8 cellular contexts compared by ENCODE assay signal in genomic region chr4:83552924-83553323, GRCh38. TPM values are rescaled to one million over a fixed set of nuclear protein-coding genes. Genes with fewer than 3 reads are reported as not detected.
DNase-seq lines count a peak whose midpoint lies in the region; ATAC-seq and TF ChIP-seq lines count a peak whose summit lies in the region.
"Had no signal": no experiment of that assay in that cellular context is flagged by ENCODE, and none has a peak within 500 bp of the region (broad histone marks: within the 10 kb centered on the region; RNA-seq: fewer than 3 reads in every experiment).

No MANE protein-coding gene starts in this region.

- H3K27me3 ChIP-seq in smooth muscle cell (ENCODE audit: low read depth) = no peaks in the 10 kb centered on the region

- no peak overlapping the region for H3K4me2 ChIP-seq in smooth muscle cell

- peak overlapping the region; percentile 75 for H3K27ac ChIP-seq in smooth muscle cell (ENCODE audit: low read depth)

- POLR2A ChIA-PET in MCF 10A (lab: Yijun Ruan, JAX) = no interaction called here

- WGBS in smooth muscle cell (ENCODE audit: low lambda C conversion rate) = 50% methylated on average over 2 of the region's 2 CpGs

- no peaks in the 10 kb centered on the region for H3K4me1 ChIP-seq in smooth muscle cell (ENCODE audit: low read depth)

- H3K9me3 Mint-ChIP-seq in activated naive CD8-positive, alpha-beta T cell treated with anti-CD3 and anti-CD28 coated beads, Interleukin-2, amount 50 U/mL, for 24 hours = no peaks in the 10 kb centered on the region
- H3K9me3 Mint-ChIP-seq in MCF 10A (ENCODE audit: unreplicated experiment) = no peaks in the 10 kb centered on the region

- BruUV-seq in MCF 10A (replicated peaks; lab: Mats Ljungman, UMichigan) = no TSS peak

- no peak overlapping the region for H3K9ac ChIP-seq in smooth muscle cell (ENCODE audit: low read depth)

- no peak overlapping the region for H2AFZ ChIP-seq in smooth muscle cell (ENCODE audit: low read depth)

- H3K27ac Mint-ChIP-seq in activated naive CD8-positive, alpha-beta T cell treated with anti-CD3 and anti-CD28 coated beads, Interleukin-2, amount 50 U/mL, for 24 hours = peak overlapping the region; percentile 8
- H3K27ac Mint-ChIP-seq in MCF 10A (ENCODE audit: low read depth, unreplicated experiment) = no peak overlapping the region

- no peak overlapping the region for H3K4me3 ChIP-seq in smooth muscle cell

- ATAC-seq in GM19043 (IDR thresholded peaks at IDR 0.05; ENCODE audit: low read depth, unreplicated experiment) = peak; percentile 76
- peak; percentile 82 for ATAC-seq in HG03097 (IDR thresholded peaks at IDR 0.05; ENCODE audit: low FRiP score, unreplicated experiment)
- ATAC-seq in activated naive CD8-positive, alpha-beta T cell treated with anti-CD3 and anti-CD28 coated beads, Interleukin-2, amount 50 U/mL, for 24 hours = peak; percentile 92

- no peak for DNase-seq in activated naive CD8-positive, alpha-beta T cell treated with anti-CD3 and anti-CD28 coated beads, Interleukin-2, amount 50 U/mL, for 24 hours
- DNase-seq in smooth muscle cell (lab: John Stamatoyannopoulos, UW; ENCODE audit: unreplicated experiment) (no peak), occipital lobe (lab: John Stamatoyannopoulos, UW) (no peak), HPDE6-E6E7 (ENCODE audit: extremely low spot score) (no peak), MCF 10A (ENCODE audit: unreplicated experiment) (no peak)
- DNase-seq: retina had no signal

- no peaks in the 10 kb centered on the region for H3K9me3 ChIP-seq in smooth muscle cell (replicated peaks; ENCODE audit: low read depth)

- peaks cover 41% of the 10 kb centered on the region for H3K4me1 Mint-ChIP-seq in activated naive CD8-positive, alpha-beta T cell treated with anti-CD3 and anti-CD28 coated beads, Interleukin-2, amount 50 U/mL, for 24 hours
- H3K4me1 Mint-ChIP-seq in MCF 10A (ENCODE audit: insufficient read depth, unreplicated experiment) = peaks cover 6% of the 10 kb centered on the region

- no peak overlapping the region for H3K4me3 Mint-ChIP-seq in activated naive CD8-positive, alpha-beta T cell treated with anti-CD3 and anti-CD28 coated beads, Interleukin-2, amount 50 U/mL, for 24 hours
- no peak overlapping the region for H3K4me3 Mint-ChIP-seq in MCF 10A (ENCODE audit: unreplicated experiment)

- TF ChIP-seq CTCF in smooth muscle cell (IDR thresholded peaks at IDR 0.05; ENCODE audit: borderline replicate concordance, insufficient read depth, poor library complexity, severe bottlenecking) (no peak), MCF 10A (IDR thresholded peaks at IDR 0.05; ENCODE audit: unreplicated experiment) (no peak)

- no peaks in the 10 kb centered on the region for H3K36me3 ChIP-seq in smooth muscle cell (ENCODE audit: low read depth)

- H3K27me3 Mint-ChIP-seq in activated naive CD8-positive, alpha-beta T cell treated with anti-CD3 and anti-CD28 coated beads, Interleukin-2, amount 50 U/mL, for 24 hours = no peaks in the 10 kb centered on the region
- H3K27me3 Mint-ChIP-seq in MCF 10A (ENCODE audit: insufficient read depth, unreplicated experiment) = peaks cover 14% of the 10 kb centered on the region

- no peaks in the 10 kb centered on the region for H3K79me2 ChIP-seq in smooth muscle cell (ENCODE audit: low read depth)

- intact Hi-C loops in MCF 10A (cut with micrococcal nuclease) = no loop called here

- CTCF ChIA-PET in MCF 10A (lab: Yijun Ruan, JAX) = no interaction called here

- H3K36me3 Mint-ChIP-seq in activated naive CD8-positive, alpha-beta T cell treated with anti-CD3 and anti-CD28 coated beads, Interleukin-2, amount 50 U/mL, for 24 hours (ENCODE audit: low read depth) = no peaks in the 10 kb centered on the region
- H3K36me3 Mint-ChIP-seq in MCF 10A (ENCODE audit: insufficient read depth, unreplicated experiment) = no peaks in the 10 kb centered on the region

- no peaks in the 10 kb centered on the region for H4K20me1 ChIP-seq in smooth muscle cell (ENCODE audit: low read depth)

- no peaks in the 10 kb centered on the region for H3F3A ChIP-seq in smooth muscle cell (ENCODE audit: low read depth)

RNA-seq across cellular contexts. Expression of gene GPAT3, which starts 17.0 kb away (rescaled TPM):
- total RNA-seq in smooth muscle cell (0.27 and 0.31 TPM in 2 replicates), occipital lobe (not detected), MCF 10A (2022) (0.30 and 0.56 TPM in 2 replicates)
- polyA plus RNA-seq in smooth muscle cell = 0.67 and 1.1 TPM in 2 replicates
